ENCODE assay signal across 16 cellular contexts in the genomic region with DNA sequence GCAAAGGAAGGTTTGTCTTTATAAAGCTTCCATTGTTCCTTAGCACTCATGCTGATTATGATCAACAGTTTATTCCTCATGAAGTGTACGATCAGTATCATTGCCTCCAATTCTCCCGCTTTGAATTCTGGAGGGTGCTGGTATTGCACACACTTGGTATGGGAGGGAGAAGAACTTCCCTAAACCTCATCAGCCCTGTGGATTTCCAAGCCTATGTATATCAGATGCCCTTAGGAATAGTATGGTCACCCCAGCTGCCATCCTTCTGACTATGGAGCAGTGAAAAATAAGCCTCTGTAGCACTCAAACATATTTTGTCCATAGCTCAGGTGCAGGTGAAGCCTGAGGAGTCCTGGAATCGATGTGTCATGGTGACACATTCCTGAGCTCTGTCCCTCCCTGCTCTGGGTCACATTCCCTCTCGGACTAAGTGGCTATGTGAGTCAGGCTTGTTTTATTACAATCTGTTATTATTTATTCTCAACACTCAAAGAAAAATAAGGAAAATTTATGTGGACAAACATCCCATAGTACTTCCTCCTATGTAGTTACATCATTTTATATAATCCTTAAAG. TPM values are rescaled to one million over a fixed set of nuclear protein-coding genes. Genes with fewer than 3 reads are reported as not detected.
A peak's percentile ranks its signal among the peaks of the same experiment; 100 is the strongest.
DNase-seq lines count a peak whose midpoint lies in the region; ATAC-seq and TF ChIP-seq lines count a peak whose summit lies in the region.
"Had no signal": no experiment of that assay in that cellular context is flagged by ENCODE, and none has a peak within 500 bp of the region (broad histone marks: within the 10 kb centered on the region; RNA-seq: fewer than 3 reads in every experiment).

No MANE protein-coding gene starts in this region.

- dilution Hi-C loops in mammary epithelial cell (cut with HindIII; ENCODE audit: low sequenced_read_pairs): no loop called here

- H3K4me2 ChIP-seq in mammary epithelial cell (ENCODE audit: insufficient read depth, low read depth, low read length): no peak overlapping the region

- 48% methylated on average over 3 of the region's 4 CpGs for whole genome bisulfite sequencing in mammary epithelial cell (ENCODE audit: low coverage, missing lambda C conversion rate)

- no peaks in the 10 kb centered on the region for H3K27me3 ChIP-seq in mammary epithelial cell (ENCODE audit: insufficient read depth, low read length)
- H3K27me3 ChIP-seq in breast epithelium: peaks cover 0 to 13% of the 10 kb centered on the region in 2 donors
- H3K27me3 ChIP-seq in left lung: no peaks in the 10 kb centered on the region
- no peaks in the 10 kb centered on the region for H3K27me3 ChIP-seq in uterus
- H3K27me3 ChIP-seq: Peyer's patch had no signal

- TF ChIP-seq CTCF in mammary epithelial cell (conservative IDR thresholded peaks at IDR 0.05 in 1 of 2, IDR thresholded peaks at IDR 0.05 in 1 of 2; ENCODE audit: extremely low read depth in 1 of 2, insufficient read depth in 1 of 2, low read depth in 1 of 2, low read length in 2 of 2): no peak
- TF ChIP-seq CTCF in breast epithelium (IDR thresholded peaks at IDR 0.05): no peak
- no peak for TF ChIP-seq CTCF in left lung (IDR thresholded peaks at IDR 0.05)
- TF ChIP-seq CTCF in uterus (IDR thresholded peaks at IDR 0.05): no peak

- H3K9me3 ChIP-seq in mammary epithelial cell (replicated peaks; ENCODE audit: insufficient read depth, low read length) (no peaks in the 10 kb centered on the region), breast epithelium (no peaks in the 10 kb centered on the region), left lung (no peaks in the 10 kb centered on the region), uterus (no peaks in the 10 kb centered on the region)
- H3K9me3 ChIP-seq: Caco-2, Peyer's patch had no signal

- CTCF ChIA-PET in mammary epithelial cell (lab: Charles Lee; ENCODE audit: low non-redundant PET): no interaction called here

- H3K9ac ChIP-seq in mammary epithelial cell (ENCODE audit: insufficient read depth, low read length): no peak overlapping the region
- H3K9ac ChIP-seq: GM23248 had no signal

- DNase-seq in mammary epithelial cell (peak; percentile 3), breast epithelium (ENCODE audit: low spot score in 2 of 2) (no peak), SW480 (ENCODE audit: low spot score) (peak; percentile 81), left lung (no peak), DMS 273 (lab: John Stamatoyannopoulos, UW; ENCODE audit: unreplicated experiment) (no peak), DMS114 treated with DMSO at 0.1 percent for 48 hours (lab: John Stamatoyannopoulos, UW; ENCODE audit: unreplicated experiment) (no peak), uterus (no peak)
- DNase-seq: Caco-2, GM23248, KBM-7, NCI-H1092, NCI-H2107, NCI-H774, Peyer's patch, SHP77 treated with DMSO at 0.1 percent for 48 hours had no signal

- intact Hi-C loops in mammary epithelial cell (cut with micrococcal nuclease) (no loop called here), breast epithelium (cut with DNase I; ENCODE audit: low total_unique reads) (no loop called here), left lung (cut with DNase I) (no loop called here), uterus (cut with DNase I; ENCODE audit: low total_unique reads) (no loop called here)

- H3K36me3 ChIP-seq in mammary epithelial cell (ENCODE audit: insufficient read depth, low read length) (no peaks in the 10 kb centered on the region), breast epithelium (no peaks in the 10 kb centered on the region), left lung (no peaks in the 10 kb centered on the region), uterus (no peaks in the 10 kb centered on the region)
- H3K36me3 ChIP-seq: Peyer's patch had no signal

- H3K27ac ChIP-seq in mammary epithelial cell (ENCODE audit: insufficient read depth, low read depth, low read length): no peak overlapping the region
- no peak overlapping the region for H3K27ac ChIP-seq in breast epithelium
- no peak overlapping the region for H3K27ac ChIP-seq in left lung
- no peak overlapping the region for H3K27ac ChIP-seq in uterus
- H3K27ac ChIP-seq: GM23248 had no signal

- H3K4me1 ChIP-seq in mammary epithelial cell (ENCODE audit: insufficient read depth, low read length) (peaks cover 3% of the 10 kb centered on the region), breast epithelium (no peaks in the 10 kb centered on the region), left lung (peaks cover 0 to 11% of the 10 kb centered on the region in 2 donors), uterus (no peaks in the 10 kb centered on the region)
- H3K4me1 ChIP-seq: Caco-2, Peyer's patch had no signal

- TF ChIP-seq POLR2A in breast epithelium (IDR thresholded peaks at IDR 0.05) (no peak), uterus (IDR thresholded peaks at IDR 0.05) (no peak)

- in situ Hi-C loops in mammary epithelial cell (cut with MboI; ENCODE audit: low sequenced_read_pairs in 2 of 2): no loop called here

- H2AFZ ChIP-seq in mammary epithelial cell (ENCODE audit: low read depth, low read length): no peak overlapping the region
- H2AFZ ChIP-seq: GM23248 had no signal

- peaks cover 26% of the 10 kb centered on the region for H3K79me2 ChIP-seq in mammary epithelial cell (ENCODE audit: insufficient read depth, low read length)

- no peaks in the 10 kb centered on the region for H4K20me1 ChIP-seq in mammary epithelial cell (ENCODE audit: insufficient read depth, low read length)

- H3K4me3 ChIP-seq in mammary epithelial cell (replicated peaks in 1 of 3; ENCODE audit: insufficient read depth in 1 of 3, low read depth in 2 of 3, low read length in 3 of 3) (no peak overlapping the region), breast epithelium (no peak overlapping the region), left lung (no peak overlapping the region), uterus (no peak overlapping the region)
- H3K4me3 ChIP-seq: GM23248, Peyer's patch had no signal

- BruUV-seq in mammary epithelial cell (replicated peaks; lab: Mats Ljungman, UMichigan): no TSS peak

- ATAC-seq in left lung (peak; percentile 49), HG02870 (IDR thresholded peaks at IDR 0.05; ENCODE audit: unreplicated experiment) (no peak)

RNA-seq across cellular contexts. Expression of a gene that starts 2.0 kb away (rescaled TPM):
- total RNA-seq in mammary epithelial cell: 10 to 100 TPM; 32.0 to 34.4 TPM
- polyA plus RNA-seq in mammary epithelial cell: 33.8 TPM
- polyA minus RNA-seq in mammary epithelial cell: 41.6 TPM
- 10 to 100 TPM; 21.8 to 36.2 (median 34.4) TPM for total RNA-seq in breast epithelium
- 10 to 100 TPM; 85.8 to 89.2 TPM for total RNA-seq in left lung
- 10 to 100 TPM in 3 of 4 donors, 1 to 10 TPM in 1; 9.1 to 18.1 (median 14.7) TPM for total RNA-seq in uterus

Comparison
In these comparisons a context has a peak if more than half of its experiments do, and no peak if none do; other contexts are left out.
1. DNase-seq: peak in mammary epithelial cell (single experiment) and SW480 (single experiment); none in breast epithelium (0 of 2), left lung (0 of 2), DMS 273 (single experiment), DMS114 treated with DMSO at 0.1 percent for 48 hours (single experiment) and uterus (0 of 2).